Comparison of ENCODE assay signal across 10 cellular contexts in genomic region chr9:86287013-86287412, GRCh38. TPM values are rescaled to one million over a fixed set of nuclear protein-coding genes. Genes with fewer than 3 reads are reported as not detected.
DNase-seq lines count a peak whose midpoint lies in the region; ATAC-seq and TF ChIP-seq lines count a peak whose summit lies in the region.
"Had no signal": no experiment of that assay in that cellular context is flagged by ENCODE, and none has a peak within 500 bp of the region (broad histone marks: within the 10 kb centered on the region; RNA-seq: fewer than 3 reads in every experiment).

No MANE protein-coding gene starts in this region.

- no peak for ATAC-seq in activated CD4-positive, alpha-beta T cell treated with anti-CD3 and anti-CD28 coated beads for 36 hours
- no peak for ATAC-seq in GM18498 (IDR thresholded peaks at IDR 0.05; ENCODE audit: unreplicated experiment)

- H3K9me3 ChIP-seq in mammary epithelial cell (replicated peaks; ENCODE audit: insufficient read depth, low read length) (no peaks in the 10 kb centered on the region), trophoblast cell (ENCODE audit: insufficient read depth, low read depth, low read length) (peaks cover 1% of the 10 kb centered on the region), spleen (no peaks in the 10 kb centered on the region)
- H3K9me3 ChIP-seq: SJCRH30 had no signal

- in situ Hi-C loops in mammary epithelial cell (cut with MboI; ENCODE audit: low sequenced_read_pairs in 2 of 2), result no loop called here

- H2BK5ac ChIP-seq in trophoblast cell (ENCODE audit: low read depth, low read length, poor library complexity), result no peak overlapping the region

- no peaks in the 10 kb centered on the region for H4K20me1 ChIP-seq in mammary epithelial cell (ENCODE audit: insufficient read depth, low read length)

- H3K4me2 ChIP-seq in mammary epithelial cell (ENCODE audit: insufficient read depth, low read depth, low read length), result no peak overlapping the region
- H3K4me2 ChIP-seq in trophoblast cell (ENCODE audit: low read length), result no peak overlapping the region

- POLR2A ChIA-PET in activated CD4-positive, alpha-beta T cell treated with anti-CD3 and anti-CD28 coated beads for 36 hours (lab: Charles Lee), result no interaction called here

- H3K4me1 ChIP-seq in mammary epithelial cell (ENCODE audit: insufficient read depth, low read length), result peaks cover 6% of the 10 kb centered on the region
- H3K4me1 ChIP-seq in trophoblast cell (ENCODE audit: control insufficient read depth in 1 of 2, insufficient read depth in 2 of 2, low read length in 2 of 2), result peaks cover 0 to 5% of the 10 kb centered on the region in 2 experiments
- peaks cover 0 to 28% (median 12%) of the 10 kb centered on the region in 6 donors for H3K4me1 ChIP-seq in spleen

- H3K9ac ChIP-seq in mammary epithelial cell (ENCODE audit: insufficient read depth, low read length) (no peak overlapping the region), trophoblast cell (ENCODE audit: low read length) (no peak overlapping the region)

- no peak overlapping the region for H3K18ac ChIP-seq in trophoblast cell (ENCODE audit: low read length)

- peaks cover 4% of the 10 kb centered on the region for H3K79me1 ChIP-seq in trophoblast cell (ENCODE audit: low read length)

- no peak overlapping the region for H3K14ac ChIP-seq in trophoblast cell (ENCODE audit: low read length)

- WGBS in mammary epithelial cell (ENCODE audit: low coverage, missing lambda C conversion rate), result 75% methylated on average over 7 of the region's 7 CpGs
- WGBS in trophoblast cell (ENCODE audit: extremely low coverage, insufficient coverage, insufficient read length), result no CpG with 5 or more reads among the region's 7 CpGs
- 52 to 76% (median 62%) methylated on average over 7 of the region's 7 CpGs for WGBS in spleen, 5 donors

- no peaks in the 10 kb centered on the region for H3K79me2 ChIP-seq in mammary epithelial cell (ENCODE audit: insufficient read depth, low read length)
- H3K79me2 ChIP-seq in trophoblast cell (ENCODE audit: control insufficient read depth, insufficient read depth, low read length, poor library complexity), result peaks cover 2% of the 10 kb centered on the region

- no peak overlapping the region for H3K27ac ChIP-seq in mammary epithelial cell (ENCODE audit: insufficient read depth, low read depth, low read length)
- H3K27ac ChIP-seq in trophoblast cell (ENCODE audit: low read depth, low read length), result no peak overlapping the region
- H3K27ac ChIP-seq in spleen, result no peak overlapping the region
- H3K27ac ChIP-seq: SJCRH30 had no signal

- intact Hi-C loops in activated CD4-positive, alpha-beta T cell treated with anti-CD3 and anti-CD28 coated beads for 36 hours (cut with DNase I, micrococcal nuclease), result loop anchor here in 1 of 2 experiments (10.0 kb wide), 1 partner anchor 1178 kb away; no protein-coding TSS in a partner anchor
- intact Hi-C loops in mammary epithelial cell (cut with micrococcal nuclease) (loop anchor here (10.0 kb wide), 1 partner anchor 342 kb away; the partner anchor contains the start of gene NAA35), spleen (cut with DNase I; ENCODE audit: low total_unique reads) (no loop called here)

- no peak for TF ChIP-seq POLR2A in spleen (IDR thresholded peaks at IDR 0.05)

- H3K27me3 ChIP-seq in mammary epithelial cell (ENCODE audit: insufficient read depth, low read length) (no peaks in the 10 kb centered on the region), trophoblast cell (ENCODE audit: insufficient read depth, low read length) (no peaks in the 10 kb centered on the region), spleen (replicated peaks in 1 of 7) (no peaks in the 10 kb centered on the region)
- H3K27me3 ChIP-seq: SJCRH30 had no signal

- CTCF ChIA-PET in activated CD4-positive, alpha-beta T cell treated with anti-CD3 and anti-CD28 coated beads for 36 hours (lab: Charles Lee), result no interaction called here
- CTCF ChIA-PET in mammary epithelial cell (lab: Charles Lee; ENCODE audit: low non-redundant PET), result interaction anchor here (0.6 kb wide), 1 partner anchor 495 kb away, joined by 3 read pairs; no protein-coding TSS in a partner anchor

- peaks cover 10% of the 10 kb centered on the region for H3K36me3 ChIP-seq in mammary epithelial cell (ENCODE audit: insufficient read depth, low read length)
- peaks cover 0 to 3% of the 10 kb centered on the region in 2 experiments for H3K36me3 ChIP-seq in trophoblast cell (ENCODE audit: control insufficient read depth in 1 of 2, insufficient read depth in 2 of 2, low read length in 2 of 2)
- peaks cover 0 to 51% (median 12%) of the 10 kb centered on the region in 6 donors for H3K36me3 ChIP-seq in spleen

- no peak overlapping the region for H3K4me3 Mint-ChIP-seq in activated CD4-positive, alpha-beta T cell treated with anti-CD3 and anti-CD28 coated beads for 36 hours

- H4K91ac ChIP-seq in trophoblast cell (ENCODE audit: low read depth, low read length), result no peak overlapping the region

- peaks cover 11% of the 10 kb centered on the region for H3K4me1 Mint-ChIP-seq in activated CD4-positive, alpha-beta T cell treated with anti-CD3 and anti-CD28 coated beads for 36 hours

- no peak overlapping the region for H2AFZ ChIP-seq in mammary epithelial cell (ENCODE audit: low read depth, low read length)
- H2AFZ ChIP-seq in trophoblast cell (ENCODE audit: insufficient read depth, low read length, poor library complexity), result no peak overlapping the region

- H2AK5ac ChIP-seq in trophoblast cell (ENCODE audit: low read length), result no peak overlapping the region

- no peak overlapping the region for H3K23ac ChIP-seq in trophoblast cell (ENCODE audit: low read length)

- no peak overlapping the region for H3K27ac Mint-ChIP-seq in activated CD4-positive, alpha-beta T cell treated with anti-CD3 and anti-CD28 coated beads for 36 hours

- no peak overlapping the region for H4K8ac ChIP-seq in trophoblast cell (ENCODE audit: low read depth, low read length)

- H3K27me3 Mint-ChIP-seq in activated CD4-positive, alpha-beta T cell treated with anti-CD3 and anti-CD28 coated beads for 36 hours, result no peaks in the 10 kb centered on the region

- no peak overlapping the region for H2BK12ac ChIP-seq in trophoblast cell (ENCODE audit: low read length)

- dilution Hi-C loops in mammary epithelial cell (cut with HindIII; ENCODE audit: low sequenced_read_pairs), result no loop called here

- BruUV-seq in mammary epithelial cell (replicated peaks; lab: Mats Ljungman, UMichigan), result no TSS peak

- H3K4ac ChIP-seq in trophoblast cell (ENCODE audit: low read depth, low read length), result no peak overlapping the region

- no peak overlapping the region for H2BK120ac ChIP-seq in trophoblast cell (ENCODE audit: insufficient read depth, low read length, poor library complexity)

- H3K4me3 ChIP-seq in mammary epithelial cell (replicated peaks in 1 of 3; ENCODE audit: insufficient read depth in 1 of 3, low read depth in 2 of 3, low read length in 3 of 3) (no peak overlapping the region), trophoblast cell (ENCODE audit: low read depth, low read length) (no peak overlapping the region), spleen (no peak overlapping the region)
- H3K4me3 ChIP-seq: SJCRH30 had no signal

- H3K36me3 Mint-ChIP-seq in activated CD4-positive, alpha-beta T cell treated with anti-CD3 and anti-CD28 coated beads for 36 hours (ENCODE audit: low read depth), result peaks cover 11% of the 10 kb centered on the region

- peak; percentile 30 for DNase-seq in activated CD4-positive, alpha-beta T cell treated with anti-CD3 and anti-CD28 coated beads for 36 hours
- no peak for DNase-seq in activated CD4-positive, alpha-beta T cell treated with anti-CD3 and anti-CD28 coated beads, Interleukin-2, amount 50 U/mL, for 48 hours
- DNase-seq in NCI-H1694 (lab: John Stamatoyannopoulos, UW) (peak; percentile 57), mammary epithelial cell (peak; percentile 8), trophoblast cell (peak; percentile 30 to 71), spleen (no peak), NCI-H2029 treated with DMSO at 0.1 percent for 48 hours (lab: John Stamatoyannopoulos, UW) (no peak)
- DNase-seq: DMS153 had no signal

- H4K12ac ChIP-seq in trophoblast cell (ENCODE audit: low read depth, low read length), result no peak overlapping the region

- TF ChIP-seq CTCF in mammary epithelial cell (conservative IDR thresholded peaks at IDR 0.05 in 1 of 2, IDR thresholded peaks at IDR 0.05 in 1 of 2; ENCODE audit: extremely low read depth in 1 of 2, insufficient read depth in 1 of 2, low read depth in 1 of 2, low read length in 2 of 2), result peak in 1 of 2 donors; percentile 30
- peak in 1 of 11 experiments; percentile 15 for TF ChIP-seq CTCF in spleen (IDR thresholded peaks at IDR 0.05 in 8 of 11, conservative IDR thresholded peaks at IDR 0.05 in 3 of 11)

- H3K9me3 Mint-ChIP-seq in activated CD4-positive, alpha-beta T cell treated with anti-CD3 and anti-CD28 coated beads for 36 hours (ENCODE audit: low read depth), result no peaks in the 10 kb centered on the region

RNA-seq across cellular contexts. Expression of gene ISCA1, which starts 4.7 kb away (rescaled TPM):
- 10 to 100 TPM; 27.1 to 27.4 TPM for total RNA-seq in activated CD4-positive, alpha-beta T cell treated with anti-CD3 and anti-CD28 coated beads for 36 hours
- total RNA-seq in mammary epithelial cell (10 to 100 TPM; 20.8 to 32.0 TPM), spleen (10 to 100 TPM; 19.1 to 35.5 (median 28.9) TPM)
- polyA plus RNA-seq in mammary epithelial cell (17.5 TPM), spleen (10 to 100 TPM; 15.3 to 27.1 (median 20.8) TPM)
- 7.5 TPM for polyA minus RNA-seq in mammary epithelial cell
- polyA plus RNA-seq in trophoblast cell (2013), result 29.1 and 30.5 TPM in 2 replicates

RNA-seq across cellular contexts. Expression of gene C9orf153, which starts 27.6 kb away (rescaled TPM):
- under 1 TPM; 0.25 to 0.46 TPM for total RNA-seq in activated CD4-positive, alpha-beta T cell treated with anti-CD3 and anti-CD28 coated beads for 36 hours
- total RNA-seq in mammary epithelial cell (under 1 TPM in 1 of 2 donors, not detected in 1; 0.33 TPM), spleen (1 to 10 TPM in 1 of 7 donors, under 1 TPM in 6; 0.28 to 1.9 (median 0.44) TPM)
- polyA plus RNA-seq in mammary epithelial cell (not detected), spleen (under 1 TPM; 0.13 to 0.89 (median 0.16) TPM)
- polyA minus RNA-seq in mammary epithelial cell, result not detected
- 0.11 and 0.14 TPM in 2 replicates for polyA plus RNA-seq in trophoblast cell (2013)

Comparison
In these comparisons a context has a peak if more than half of its experiments do, and no peak if none do; other contexts are left out.
1. DNase-seq: peak in activated CD4-positive, alpha-beta T cell treated with anti-CD3 and anti-CD28 coated beads for 36 hours (single experiment), NCI-H1694 (single experiment), mammary epithelial cell (single experiment) and trophoblast cell (2 of 2); none in activated CD4-positive, alpha-beta T cell treated with anti-CD3 and anti-CD28 coated beads, Interleukin-2, amount 50 U/mL, for 48 hours (0 of 2), spleen (single experiment) and NCI-H2029 treated with DMSO at 0.1 percent for 48 hours (single experiment).